ENCODE assay signal across 8 cellular contexts in the genomic region with DNA sequence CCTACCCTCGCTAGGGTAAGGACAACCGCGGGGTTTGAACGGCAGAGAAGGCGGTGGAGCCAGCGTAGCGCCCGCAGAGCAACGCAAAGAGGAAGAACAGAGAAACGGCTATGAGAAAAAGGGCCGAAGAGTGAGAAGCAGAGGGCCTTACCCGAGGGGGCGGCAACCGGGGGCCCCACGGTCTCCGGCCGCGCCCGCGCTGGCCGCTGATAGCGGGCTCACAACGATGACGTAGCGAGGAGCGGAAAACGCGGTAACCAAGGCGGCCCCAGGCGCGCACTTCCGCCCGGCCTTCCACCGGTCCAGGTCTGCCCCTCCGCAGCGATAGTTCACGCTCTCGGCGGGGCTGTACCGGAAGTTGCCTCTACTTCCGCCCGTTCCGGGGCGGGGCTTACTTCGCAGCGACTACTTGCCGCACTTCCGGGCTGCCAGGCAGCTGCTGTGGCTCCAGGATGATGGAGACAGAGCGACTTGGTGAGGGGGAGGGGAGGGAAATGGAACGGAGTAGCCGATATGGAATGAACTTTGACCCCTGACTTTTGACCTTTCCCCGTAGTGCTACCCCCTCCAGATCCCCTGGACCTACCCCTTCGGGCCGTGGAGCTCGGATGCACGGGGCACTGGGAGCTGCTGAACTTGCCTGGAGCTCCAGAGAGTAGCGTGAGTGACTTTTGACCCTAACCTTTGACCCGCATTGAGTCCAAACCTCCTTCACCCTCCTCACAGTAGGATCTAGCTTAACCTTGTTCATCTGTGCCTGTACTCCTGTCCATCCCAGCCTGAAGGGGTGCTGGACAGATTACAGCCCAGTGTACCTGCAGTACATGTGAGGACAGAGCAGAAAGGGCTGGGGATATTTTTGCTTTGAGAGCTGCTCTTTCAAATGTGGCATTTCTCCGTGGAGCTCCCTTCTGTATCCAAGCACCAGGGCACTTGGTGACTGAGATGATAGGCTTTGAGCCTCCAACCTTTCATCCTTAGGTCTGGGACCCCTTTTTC. TPM values are rescaled to one million over a fixed set of nuclear protein-coding genes. Genes with fewer than 3 reads are reported as not detected.
DNase-seq lines count a peak whose midpoint lies in the region; ATAC-seq and TF ChIP-seq lines count a peak whose summit lies in the region.

A gene with protein sequence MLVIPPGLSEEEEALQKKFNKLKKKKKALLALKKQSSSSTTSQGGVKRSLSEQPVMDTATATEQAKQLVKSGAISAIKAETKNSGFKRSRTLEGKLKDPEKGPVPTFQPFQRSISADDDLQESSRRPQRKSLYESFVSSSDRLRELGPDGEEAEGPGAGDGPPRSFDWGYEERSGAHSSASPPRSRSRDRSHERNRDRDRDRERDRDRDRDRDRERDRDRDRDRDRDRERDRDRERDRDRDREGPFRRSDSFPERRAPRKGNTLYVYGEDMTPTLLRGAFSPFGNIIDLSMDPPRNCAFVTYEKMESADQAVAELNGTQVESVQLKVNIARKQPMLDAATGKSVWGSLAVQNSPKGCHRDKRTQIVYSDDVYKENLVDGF (minus strand): TSS at position 231 of the 999 bp plus-strand sequence. CDS start 525 bp downstream, outside the sequence.
A gene (plus strand): TSS at position 435 of the 999 bp plus-strand sequence. CDS start 18 bp downstream, at position 453.

- H3K4me1 Mint-ChIP-seq in WTC11: peaks cover 14% of the 10 kb centered on the region

- no peaks in the 10 kb centered on the region for H3K27me3 ChIP-seq in AG04450 (ENCODE audit: control insufficient read depth, insufficient read depth, low read length)

- H3K9me3 Mint-ChIP-seq in WTC11: no peaks in the 10 kb centered on the region

- POLR2A ChIA-PET in AG04450 (lab: Yijun Ruan, JAX): interaction anchor here (0.6 to 2.5 kb wide), 5 partner anchors 10 to 50 kb away, joined by 3 to 10 read pairs (median 4); a partner anchor contains a TSS
- POLR2A ChIA-PET in WTC11 (lab: Charles Lee): interaction anchor here (0.6 to 1.4 kb wide), 2 partner anchors 12 to 104 kb away, joined by 3 to 13 read pairs; a partner anchor contains a TSS

- H3K27me3 Mint-ChIP-seq in WTC11 (ENCODE audit: low read depth): no peaks in the 10 kb centered on the region

- H3K9me3 ChIP-seq in AG04450 (ENCODE audit: control insufficient read depth, insufficient read depth, low read length): no peaks in the 10 kb centered on the region

- peak within 1 kb of the TSS; percentile 52 for H3K27ac ChIP-seq in AG04450 (ENCODE audit: low read depth, low read length)

- DNase-seq in AG04450 (ENCODE audit: low read depth, low spot score) (peak; percentile 93), NCI-H226 (peak; percentile 99), WTC11 (ENCODE audit: low spot score) (peak; percentile 98), cardiac fibroblast (ENCODE audit: low read depth in 2 of 2) (peak; percentile 98 to 99), iPS-NIHi7 (ENCODE audit: extremely low spot score) (peak; percentile 100), smooth muscle cell of the brain vasculature (ENCODE audit: low read depth, low spot score) (peak; percentile 92)

- peak within 1 kb of the TSS; percentile 96 for H3K4me3 Mint-ChIP-seq in WTC11

- H3K36me3 Mint-ChIP-seq in WTC11: peaks cover 62% of the 10 kb centered on the region

- peak; percentile 94 for ATAC-seq in GM18909 (IDR thresholded peaks at IDR 0.05; ENCODE audit: poor library complexity, unreplicated experiment)
- peak; percentile 96 for ATAC-seq in HG03175 (IDR thresholded peaks at IDR 0.05; ENCODE audit: unreplicated experiment)
- peak; percentile 99 for ATAC-seq in WTC11

- CTCF ChIA-PET in AG04450 (lab: Charles Lee) (interaction anchor here (0.5 to 1.6 kb wide), 4 partner anchors 9 to 236 kb away, joined by 4 to 8 read pairs (median 4); no protein-coding TSS in a partner anchor), WTC11 (lab: Charles Lee) (interaction anchor here (0.7 to 1.8 kb wide), 7 partner anchors 10 to 269 kb away, joined by 3 to 8 read pairs (median 3); a partner anchor contains a TSS)

- peak within 1 kb of the TSS; percentile 95 for H3K27ac Mint-ChIP-seq in WTC11

- H3K4me3 ChIP-seq in AG04450 (ENCODE audit: low read depth, low read length): peak within 1 kb of the TSS; percentile 100
- peak within 1 kb of the TSS; percentile 73 to 100 for H3K4me3 ChIP-seq in cardiac fibroblast (replicated peaks in 1 of 2; ENCODE audit: low read depth in 2 of 2, low read length in 2 of 2)

- TF ChIP-seq CTCF in AG04450 (IDR thresholded peaks at IDR 0.05; ENCODE audit: low read depth, low read length) (no peak), WTC11 (IDR thresholded peaks at IDR 0.05) (no peak), cardiac fibroblast (IDR thresholded peaks at IDR 0.05; ENCODE audit: low read depth, low read length) (no peak)

TF ChIP-seq in WTC11, 78 proteins besides CTCF, POLR2A, EP300 and RAD21 (continues in another document):
- TF ChIP-seq NR3C1 (CRISPR knock-in tag; conservative IDR thresholded peaks at IDR 0.05; ENCODE audit: low read depth): no peak
- peak; percentile 97 for TF ChIP-seq NR2C2 (CRISPR knock-in tag; IDR thresholded peaks at IDR 0.05)
- peak; percentile 79; the same call in 1 of the 2 replicates for TF ChIP-seq MYBL2 (CRISPR knock-in tag; IDR thresholded peaks at IDR 0.05)
- TF ChIP-seq, protein P1, sequence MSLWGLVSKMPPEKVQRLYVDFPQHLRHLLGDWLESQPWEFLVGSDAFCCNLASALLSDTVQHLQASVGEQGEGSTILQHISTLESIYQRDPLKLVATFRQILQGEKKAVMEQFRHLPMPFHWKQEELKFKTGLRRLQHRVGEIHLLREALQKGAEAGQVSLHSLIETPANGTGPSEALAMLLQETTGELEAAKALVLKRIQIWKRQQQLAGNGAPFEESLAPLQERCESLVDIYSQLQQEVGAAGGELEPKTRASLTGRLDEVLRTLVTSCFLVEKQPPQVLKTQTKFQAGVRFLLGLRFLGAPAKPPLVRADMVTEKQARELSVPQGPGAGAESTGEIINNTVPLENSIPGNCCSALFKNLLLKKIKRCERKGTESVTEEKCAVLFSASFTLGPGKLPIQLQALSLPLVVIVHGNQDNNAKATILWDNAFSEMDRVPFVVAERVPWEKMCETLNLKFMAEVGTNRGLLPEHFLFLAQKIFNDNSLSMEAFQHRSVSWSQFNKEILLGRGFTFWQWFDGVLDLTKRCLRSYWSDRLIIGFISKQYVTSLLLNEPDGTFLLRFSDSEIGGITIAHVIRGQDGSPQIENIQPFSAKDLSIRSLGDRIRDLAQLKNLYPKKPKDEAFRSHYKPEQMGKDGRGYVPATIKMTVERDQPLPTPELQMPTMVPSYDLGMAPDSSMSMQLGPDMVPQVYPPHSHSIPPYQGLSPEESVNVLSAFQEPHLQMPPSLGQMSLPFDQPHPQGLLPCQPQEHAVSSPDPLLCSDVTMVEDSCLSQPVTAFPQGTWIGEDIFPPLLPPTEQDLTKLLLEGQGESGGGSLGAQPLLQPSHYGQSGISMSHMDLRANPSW (CRISPR knock-in tag; conservative IDR thresholded peaks at IDR 0.05; ENCODE audit: low read depth): no peak
- TF ChIP-seq, protein P2, sequence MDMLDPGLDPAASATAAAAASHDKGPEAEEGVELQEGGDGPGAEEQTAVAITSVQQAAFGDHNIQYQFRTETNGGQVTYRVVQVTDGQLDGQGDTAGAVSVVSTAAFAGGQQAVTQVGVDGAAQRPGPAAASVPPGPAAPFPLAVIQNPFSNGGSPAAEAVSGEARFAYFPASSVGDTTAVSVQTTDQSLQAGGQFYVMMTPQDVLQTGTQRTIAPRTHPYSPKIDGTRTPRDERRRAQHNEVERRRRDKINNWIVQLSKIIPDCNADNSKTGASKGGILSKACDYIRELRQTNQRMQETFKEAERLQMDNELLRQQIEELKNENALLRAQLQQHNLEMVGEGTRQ (CRISPR knock-in tag; IDR thresholded peaks at IDR 0.05): no peak
- 0 out of 2 replicates have a peak, but pooled peaks have one; percentile 15 for TF ChIP-seq NFYB (CRISPR knock-in tag; conservative IDR thresholded peaks at IDR 0.05; ENCODE audit: low read depth)
- peak; percentile 70; the same call in 1 of the 2 replicates for TF ChIP-seq CREB1 (CRISPR knock-in tag; IDR thresholded peaks at IDR 0.05)
- peak; percentile 100 for TF ChIP-seq SP1 (CRISPR knock-in tag; conservative IDR thresholded peaks at IDR 0.05)
- TF ChIP-seq, protein P3, sequence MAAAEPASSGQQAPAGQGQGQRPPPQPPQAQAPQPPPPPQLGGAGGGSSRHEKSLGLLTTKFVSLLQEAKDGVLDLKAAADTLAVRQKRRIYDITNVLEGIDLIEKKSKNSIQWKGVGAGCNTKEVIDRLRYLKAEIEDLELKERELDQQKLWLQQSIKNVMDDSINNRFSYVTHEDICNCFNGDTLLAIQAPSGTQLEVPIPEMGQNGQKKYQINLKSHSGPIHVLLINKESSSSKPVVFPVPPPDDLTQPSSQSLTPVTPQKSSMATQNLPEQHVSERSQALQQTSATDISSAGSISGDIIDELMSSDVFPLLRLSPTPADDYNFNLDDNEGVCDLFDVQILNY (CRISPR knock-in tag; IDR thresholded peaks at IDR 0.05): peak; percentile 87; the same call in 1 of the 2 replicates
- TF ChIP-seq, protein P4, sequence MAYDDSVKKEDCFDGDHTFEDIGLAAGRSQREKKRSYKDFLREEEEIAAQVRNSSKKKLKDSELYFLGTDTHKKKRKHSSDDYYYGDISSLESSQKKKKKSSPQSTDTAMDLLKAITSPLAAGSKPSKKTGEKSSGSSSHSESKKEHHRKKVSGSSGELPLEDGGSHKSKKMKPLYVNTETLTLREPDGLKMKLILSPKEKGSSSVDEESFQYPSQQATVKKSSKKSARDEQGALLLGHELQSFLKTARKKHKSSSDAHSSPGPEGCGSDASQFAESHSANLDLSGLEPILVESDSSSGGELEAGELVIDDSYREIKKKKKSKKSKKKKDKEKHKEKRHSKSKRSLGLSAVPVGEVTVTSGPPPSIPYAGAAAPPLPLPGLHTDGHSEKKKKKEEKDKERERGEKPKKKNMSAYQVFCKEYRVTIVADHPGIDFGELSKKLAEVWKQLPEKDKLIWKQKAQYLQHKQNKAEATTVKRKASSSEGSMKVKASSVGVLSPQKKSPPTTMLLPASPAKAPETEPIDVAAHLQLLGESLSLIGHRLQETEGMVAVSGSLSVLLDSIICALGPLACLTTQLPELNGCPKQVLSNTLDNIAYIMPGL (CRISPR knock-in tag; IDR thresholded peaks at IDR 0.05): 0 out of 2 replicates have a peak, but pooled peaks have one; percentile 47
- peak; percentile 91 for TF ChIP-seq GABPB1 (CRISPR knock-in tag; IDR thresholded peaks at IDR 0.05)
- TF ChIP-seq CREM (CRISPR knock-in tag; IDR thresholded peaks at IDR 0.05): peak; percentile 98
- TF ChIP-seq, protein P5, sequence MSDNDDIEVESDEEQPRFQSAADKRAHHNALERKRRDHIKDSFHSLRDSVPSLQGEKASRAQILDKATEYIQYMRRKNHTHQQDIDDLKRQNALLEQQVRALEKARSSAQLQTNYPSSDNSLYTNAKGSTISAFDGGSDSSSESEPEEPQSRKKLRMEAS (CRISPR knock-in tag; IDR thresholded peaks at IDR 0.05): peak; percentile 48; the same call in 1 of the 2 replicates
- peak; percentile 90 for TF ChIP-seq FOXK1 (CRISPR knock-in tag; IDR thresholded peaks at IDR 0.05)

RNA-seq across cellular contexts. Expression of the first gene that starts in this region (rescaled TPM):
- 51.4 and 55.7 TPM in 2 replicates for polyA plus RNA-seq in AG04450 (2011; rRNA removed)
- polyA minus RNA-seq in AG04450 (2011; rRNA and poly(A)+ RNA removed): 44.2 and 50.5 TPM in 2 replicates
- total RNA-seq in WTC11 (2021): 73.8 to 88.7 TPM (median 79.0 TPM) in 3 replicates

RNA-seq across cellular contexts. Expression of the second gene that starts in this region (rescaled TPM):
- polyA plus RNA-seq in AG04450 (2011; rRNA removed): 26.0 and 30.4 TPM in 2 replicates
- 66.5 and 80.7 TPM in 2 replicates for polyA minus RNA-seq in AG04450 (2011; rRNA and poly(A)+ RNA removed)
- 80.0 to 84.0 TPM (median 81.8 TPM) in 3 replicates for total RNA-seq in WTC11 (2021)

Comparison
In these comparisons a context has a peak if more than half of its experiments do, and no peak if none do; other contexts are left out.
1. Peak in every context shown above with its lines: DNase-seq, ATAC-seq, H3K4me3 ChIP-seq and H3K27ac ChIP-seq.